Comparison of ENCODE assay signal across 1 cellular context in the genomic region with DNA sequence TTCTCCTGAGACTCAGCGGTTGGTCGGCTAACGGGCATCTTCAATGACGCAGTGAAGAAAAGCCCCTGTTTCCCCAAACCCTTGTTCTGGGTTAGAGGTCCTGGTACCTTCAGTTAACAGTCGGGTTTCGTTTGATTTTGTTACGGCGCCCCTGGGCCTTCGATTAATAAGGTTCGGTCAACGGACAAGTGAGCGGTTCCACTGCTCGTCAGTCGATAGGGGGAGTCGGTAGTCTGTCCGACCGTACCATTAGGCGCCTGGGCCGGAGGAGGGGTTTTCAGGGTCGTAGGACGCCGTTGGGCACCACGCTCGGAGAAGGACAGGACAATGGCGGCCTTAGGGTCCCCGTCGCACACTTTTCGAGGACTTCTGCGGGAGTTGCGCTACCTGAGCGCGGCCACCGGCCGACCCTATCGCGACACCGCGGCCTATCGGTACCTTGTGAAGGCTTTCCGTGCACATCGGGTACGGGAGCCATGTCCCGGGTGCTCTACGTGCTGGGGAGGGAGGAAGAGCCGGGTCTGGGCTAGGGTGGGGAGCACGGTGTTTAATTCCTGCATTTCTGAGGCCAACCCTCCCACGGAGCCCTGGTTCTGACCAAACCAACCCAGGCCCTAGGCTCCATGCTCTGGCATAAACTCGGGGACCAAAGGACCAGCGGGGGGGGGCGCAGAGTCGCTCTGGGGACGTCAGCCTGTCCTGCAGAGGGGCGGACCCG.
TF ChIP-seq lines count a peak whose summit lies in the region.

A gene with protein sequence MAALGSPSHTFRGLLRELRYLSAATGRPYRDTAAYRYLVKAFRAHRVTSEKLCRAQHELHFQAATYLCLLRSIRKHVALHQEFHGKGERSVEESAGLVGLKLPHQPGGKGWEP (plus strand): TSS at position 280 of the 718 bp plus-strand sequence. CDS start 48 bp downstream, at position 328.

TF ChIP-seq in K562, 482 proteins besides CTCF, POLR2A, EP300 and RAD21 (continued from another document and continues in another):
- TF ChIP-seq, protein P1, sequence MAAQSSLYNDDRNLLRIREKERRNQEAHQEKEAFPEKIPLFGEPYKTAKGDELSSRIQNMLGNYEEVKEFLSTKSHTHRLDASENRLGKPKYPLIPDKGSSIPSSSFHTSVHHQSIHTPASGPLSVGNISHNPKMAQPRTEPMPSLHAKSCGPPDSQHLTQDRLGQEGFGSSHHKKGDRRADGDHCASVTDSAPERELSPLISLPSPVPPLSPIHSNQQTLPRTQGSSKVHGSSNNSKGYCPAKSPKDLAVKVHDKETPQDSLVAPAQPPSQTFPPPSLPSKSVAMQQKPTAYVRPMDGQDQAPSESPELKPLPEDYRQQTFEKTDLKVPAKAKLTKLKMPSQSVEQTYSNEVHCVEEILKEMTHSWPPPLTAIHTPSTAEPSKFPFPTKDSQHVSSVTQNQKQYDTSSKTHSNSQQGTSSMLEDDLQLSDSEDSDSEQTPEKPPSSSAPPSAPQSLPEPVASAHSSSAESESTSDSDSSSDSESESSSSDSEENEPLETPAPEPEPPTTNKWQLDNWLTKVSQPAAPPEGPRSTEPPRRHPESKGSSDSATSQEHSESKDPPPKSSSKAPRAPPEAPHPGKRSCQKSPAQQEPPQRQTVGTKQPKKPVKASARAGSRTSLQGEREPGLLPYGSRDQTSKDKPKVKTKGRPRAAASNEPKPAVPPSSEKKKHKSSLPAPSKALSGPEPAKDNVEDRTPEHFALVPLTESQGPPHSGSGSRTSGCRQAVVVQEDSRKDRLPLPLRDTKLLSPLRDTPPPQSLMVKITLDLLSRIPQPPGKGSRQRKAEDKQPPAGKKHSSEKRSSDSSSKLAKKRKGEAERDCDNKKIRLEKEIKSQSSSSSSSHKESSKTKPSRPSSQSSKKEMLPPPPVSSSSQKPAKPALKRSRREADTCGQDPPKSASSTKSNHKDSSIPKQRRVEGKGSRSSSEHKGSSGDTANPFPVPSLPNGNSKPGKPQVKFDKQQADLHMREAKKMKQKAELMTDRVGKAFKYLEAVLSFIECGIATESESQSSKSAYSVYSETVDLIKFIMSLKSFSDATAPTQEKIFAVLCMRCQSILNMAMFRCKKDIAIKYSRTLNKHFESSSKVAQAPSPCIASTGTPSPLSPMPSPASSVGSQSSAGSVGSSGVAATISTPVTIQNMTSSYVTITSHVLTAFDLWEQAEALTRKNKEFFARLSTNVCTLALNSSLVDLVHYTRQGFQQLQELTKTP (IDR thresholded peaks at IDR 0.05; ENCODE audit: low read depth in 1 of 2, partially characterized antibody in 2 of 2), result peak; percentile 4 to 18
- TF ChIP-seq ZFPM2 (CRISPR knock-in tag; IDR thresholded peaks at IDR 0.05) (peak; percentile 89; the same call in 1 of the 2 replicates), TCFL5 (CRISPR knock-in tag; conservative IDR thresholded peaks at IDR 0.05) (no peak), RNF2 (IDR thresholded peaks at IDR 0.05) (peak; percentile 69; the same call in 1 of the 2 replicates), CC2D1A (IDR thresholded peaks at IDR 0.05) (peak; percentile 69), SIN3B (IDR thresholded peaks at IDR 0.05; ENCODE audit: low read depth) (peak; percentile 79), HNRNPLL (IDR thresholded peaks at IDR 0.05; ENCODE audit: low read depth, low read length, poor library complexity, severe bottlenecking) (peak; percentile 93), THRAP3 (IDR thresholded peaks at IDR 0.05; ENCODE audit: borderline replicate concordance) (no peak), TAF7 (tag; IDR thresholded peaks at IDR 0.05) (peak; percentile 81), ZNF445 (CRISPR knock-in tag; IDR thresholded peaks at IDR 0.05; ENCODE audit: low read depth) (peak; percentile 7; the same call in 1 of the 2 replicates), CBFA2T3 (IDR thresholded peaks at IDR 0.05) (no peak), KLF6 (CRISPR knock-in tag; IDR thresholded peaks at IDR 0.05; ENCODE audit: borderline replicate concordance) (0 out of 2 replicates have a peak, but pooled peaks have one; percentile 5), POLR2AphosphoS2 (IDR thresholded peaks at IDR 0.05; ENCODE audit: low read length) (no peak; the same call in 1 of the 2 replicates), MIER1 (IDR thresholded peaks at IDR 0.05; ENCODE audit: low read depth) (no peak), ZNF3 (CRISPR knock-in tag; IDR thresholded peaks at IDR 0.05) (no peak), PPARD (CRISPR knock-in tag; IDR thresholded peaks at IDR 0.05) (no peak), CSDE1 (IDR thresholded peaks at IDR 0.05) (peak in 1 of 2 experiments; percentile 56; a peak in 1 of 4 replicates), ARNT (IDR thresholded peaks at IDR 0.05) (no peak; a peak in 1 of 4 replicates), E2F3 (CRISPR knock-in tag; IDR thresholded peaks at IDR 0.05) (peak; percentile 84), ZNF165 (CRISPR knock-in tag; IDR thresholded peaks at IDR 0.05; ENCODE audit: borderline replicate concordance) (peak; percentile 19; the same call in 1 of the 2 replicates), CBX1 (IDR thresholded peaks at IDR 0.05; ENCODE audit: low read depth) (peak; percentile 88; the same call in 1 of the 2 replicates), PHTF2 (CRISPR knock-in tag; IDR thresholded peaks at IDR 0.05) (no peak), ZSCAN29 (IDR thresholded peaks at IDR 0.05) (peak; percentile 69; the same call in 1 of the 2 replicates), NFRKB (IDR thresholded peaks at IDR 0.05; ENCODE audit: low read depth) (peak; percentile 98)
- TF ChIP-seq, protein P2, sequence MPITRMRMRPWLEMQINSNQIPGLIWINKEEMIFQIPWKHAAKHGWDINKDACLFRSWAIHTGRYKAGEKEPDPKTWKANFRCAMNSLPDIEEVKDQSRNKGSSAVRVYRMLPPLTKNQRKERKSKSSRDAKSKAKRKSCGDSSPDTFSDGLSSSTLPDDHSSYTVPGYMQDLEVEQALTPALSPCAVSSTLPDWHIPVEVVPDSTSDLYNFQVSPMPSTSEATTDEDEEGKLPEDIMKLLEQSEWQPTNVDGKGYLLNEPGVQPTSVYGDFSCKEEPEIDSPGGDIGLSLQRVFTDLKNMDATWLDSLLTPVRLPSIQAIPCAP (CRISPR knock-in tag; IDR thresholded peaks at IDR 0.05; ENCODE audit: borderline replicate concordance), result peak; percentile 74; the same call in 1 of the 2 replicates
- TF ChIP-seq, protein P3, sequence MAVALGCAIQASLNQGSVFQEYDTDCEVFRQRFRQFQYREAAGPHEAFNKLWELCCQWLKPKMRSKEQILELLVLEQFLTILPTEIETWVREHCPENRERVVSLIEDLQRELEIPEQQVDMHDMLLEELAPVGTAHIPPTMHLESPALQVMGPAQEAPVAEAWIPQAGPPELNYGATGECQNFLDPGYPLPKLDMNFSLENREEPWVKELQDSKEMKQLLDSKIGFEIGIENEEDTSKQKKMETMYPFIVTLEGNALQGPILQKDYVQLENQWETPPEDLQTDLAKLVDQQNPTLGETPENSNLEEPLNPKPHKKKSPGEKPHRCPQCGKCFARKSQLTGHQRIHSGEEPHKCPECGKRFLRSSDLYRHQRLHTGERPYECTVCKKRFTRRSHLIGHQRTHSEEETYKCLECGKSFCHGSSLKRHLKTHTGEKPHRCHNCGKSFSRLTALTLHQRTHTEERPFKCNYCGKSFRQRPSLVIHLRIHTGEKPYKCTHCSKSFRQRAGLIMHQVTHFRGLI (CRISPR knock-in tag; IDR thresholded peaks at IDR 0.05), result no peak
- TF ChIP-seq, protein P4, sequence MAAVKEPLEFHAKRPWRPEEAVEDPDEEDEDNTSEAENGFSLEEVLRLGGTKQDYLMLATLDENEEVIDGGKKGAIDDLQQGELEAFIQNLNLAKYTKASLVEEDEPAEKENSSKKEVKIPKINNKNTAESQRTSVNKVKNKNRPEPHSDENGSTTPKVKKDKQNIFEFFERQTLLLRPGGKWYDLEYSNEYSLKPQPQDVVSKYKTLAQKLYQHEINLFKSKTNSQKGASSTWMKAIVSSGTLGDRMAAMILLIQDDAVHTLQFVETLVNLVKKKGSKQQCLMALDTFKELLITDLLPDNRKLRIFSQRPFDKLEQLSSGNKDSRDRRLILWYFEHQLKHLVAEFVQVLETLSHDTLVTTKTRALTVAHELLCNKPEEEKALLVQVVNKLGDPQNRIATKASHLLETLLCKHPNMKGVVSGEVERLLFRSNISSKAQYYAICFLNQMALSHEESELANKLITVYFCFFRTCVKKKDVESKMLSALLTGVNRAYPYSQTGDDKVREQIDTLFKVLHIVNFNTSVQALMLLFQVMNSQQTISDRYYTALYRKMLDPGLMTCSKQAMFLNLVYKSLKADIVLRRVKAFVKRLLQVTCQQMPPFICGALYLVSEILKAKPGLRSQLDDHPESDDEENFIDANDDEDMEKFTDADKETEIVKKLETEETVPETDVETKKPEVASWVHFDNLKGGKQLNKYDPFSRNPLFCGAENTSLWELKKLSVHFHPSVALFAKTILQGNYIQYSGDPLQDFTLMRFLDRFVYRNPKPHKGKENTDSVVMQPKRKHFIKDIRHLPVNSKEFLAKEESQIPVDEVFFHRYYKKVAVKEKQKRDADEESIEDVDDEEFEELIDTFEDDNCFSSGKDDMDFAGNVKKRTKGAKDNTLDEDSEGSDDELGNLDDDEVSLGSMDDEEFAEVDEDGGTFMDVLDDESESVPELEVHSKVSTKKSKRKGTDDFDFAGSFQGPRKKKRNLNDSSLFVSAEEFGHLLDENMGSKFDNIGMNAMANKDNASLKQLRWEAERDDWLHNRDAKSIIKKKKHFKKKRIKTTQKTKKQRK (IDR thresholded peaks at IDR 0.05; ENCODE audit: borderline replicate concordance, low read depth, low read length), result no peak
- TF ChIP-seq, protein P5, sequence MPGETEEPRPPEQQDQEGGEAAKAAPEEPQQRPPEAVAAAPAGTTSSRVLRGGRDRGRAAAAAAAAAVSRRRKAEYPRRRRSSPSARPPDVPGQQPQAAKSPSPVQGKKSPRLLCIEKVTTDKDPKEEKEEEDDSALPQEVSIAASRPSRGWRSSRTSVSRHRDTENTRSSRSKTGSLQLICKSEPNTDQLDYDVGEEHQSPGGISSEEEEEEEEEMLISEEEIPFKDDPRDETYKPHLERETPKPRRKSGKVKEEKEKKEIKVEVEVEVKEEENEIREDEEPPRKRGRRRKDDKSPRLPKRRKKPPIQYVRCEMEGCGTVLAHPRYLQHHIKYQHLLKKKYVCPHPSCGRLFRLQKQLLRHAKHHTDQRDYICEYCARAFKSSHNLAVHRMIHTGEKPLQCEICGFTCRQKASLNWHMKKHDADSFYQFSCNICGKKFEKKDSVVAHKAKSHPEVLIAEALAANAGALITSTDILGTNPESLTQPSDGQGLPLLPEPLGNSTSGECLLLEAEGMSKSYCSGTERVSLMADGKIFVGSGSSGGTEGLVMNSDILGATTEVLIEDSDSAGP (CRISPR knock-in tag; IDR thresholded peaks at IDR 0.05), result no peak
- TF ChIP-seq, protein P6, sequence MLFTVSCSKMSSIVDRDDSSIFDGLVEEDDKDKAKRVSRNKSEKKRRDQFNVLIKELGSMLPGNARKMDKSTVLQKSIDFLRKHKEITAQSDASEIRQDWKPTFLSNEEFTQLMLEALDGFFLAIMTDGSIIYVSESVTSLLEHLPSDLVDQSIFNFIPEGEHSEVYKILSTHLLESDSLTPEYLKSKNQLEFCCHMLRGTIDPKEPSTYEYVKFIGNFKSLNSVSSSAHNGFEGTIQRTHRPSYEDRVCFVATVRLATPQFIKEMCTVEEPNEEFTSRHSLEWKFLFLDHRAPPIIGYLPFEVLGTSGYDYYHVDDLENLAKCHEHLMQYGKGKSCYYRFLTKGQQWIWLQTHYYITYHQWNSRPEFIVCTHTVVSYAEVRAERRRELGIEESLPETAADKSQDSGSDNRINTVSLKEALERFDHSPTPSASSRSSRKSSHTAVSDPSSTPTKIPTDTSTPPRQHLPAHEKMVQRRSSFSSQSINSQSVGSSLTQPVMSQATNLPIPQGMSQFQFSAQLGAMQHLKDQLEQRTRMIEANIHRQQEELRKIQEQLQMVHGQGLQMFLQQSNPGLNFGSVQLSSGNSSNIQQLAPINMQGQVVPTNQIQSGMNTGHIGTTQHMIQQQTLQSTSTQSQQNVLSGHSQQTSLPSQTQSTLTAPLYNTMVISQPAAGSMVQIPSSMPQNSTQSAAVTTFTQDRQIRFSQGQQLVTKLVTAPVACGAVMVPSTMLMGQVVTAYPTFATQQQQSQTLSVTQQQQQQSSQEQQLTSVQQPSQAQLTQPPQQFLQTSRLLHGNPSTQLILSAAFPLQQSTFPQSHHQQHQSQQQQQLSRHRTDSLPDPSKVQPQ (CRISPR knock-in tag; IDR thresholded peaks at IDR 0.05; ENCODE audit: borderline replicate concordance), result no peak
- TF ChIP-seq, protein P7, sequence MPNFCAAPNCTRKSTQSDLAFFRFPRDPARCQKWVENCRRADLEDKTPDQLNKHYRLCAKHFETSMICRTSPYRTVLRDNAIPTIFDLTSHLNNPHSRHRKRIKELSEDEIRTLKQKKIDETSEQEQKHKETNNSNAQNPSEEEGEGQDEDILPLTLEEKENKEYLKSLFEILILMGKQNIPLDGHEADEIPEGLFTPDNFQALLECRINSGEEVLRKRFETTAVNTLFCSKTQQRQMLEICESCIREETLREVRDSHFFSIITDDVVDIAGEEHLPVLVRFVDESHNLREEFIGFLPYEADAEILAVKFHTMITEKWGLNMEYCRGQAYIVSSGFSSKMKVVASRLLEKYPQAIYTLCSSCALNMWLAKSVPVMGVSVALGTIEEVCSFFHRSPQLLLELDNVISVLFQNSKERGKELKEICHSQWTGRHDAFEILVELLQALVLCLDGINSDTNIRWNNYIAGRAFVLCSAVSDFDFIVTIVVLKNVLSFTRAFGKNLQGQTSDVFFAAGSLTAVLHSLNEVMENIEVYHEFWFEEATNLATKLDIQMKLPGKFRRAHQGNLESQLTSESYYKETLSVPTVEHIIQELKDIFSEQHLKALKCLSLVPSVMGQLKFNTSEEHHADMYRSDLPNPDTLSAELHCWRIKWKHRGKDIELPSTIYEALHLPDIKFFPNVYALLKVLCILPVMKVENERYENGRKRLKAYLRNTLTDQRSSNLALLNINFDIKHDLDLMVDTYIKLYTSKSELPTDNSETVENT (CRISPR knock-in tag; IDR thresholded peaks at IDR 0.05), result peak; percentile 77
- TF ChIP-seq, protein P8, sequence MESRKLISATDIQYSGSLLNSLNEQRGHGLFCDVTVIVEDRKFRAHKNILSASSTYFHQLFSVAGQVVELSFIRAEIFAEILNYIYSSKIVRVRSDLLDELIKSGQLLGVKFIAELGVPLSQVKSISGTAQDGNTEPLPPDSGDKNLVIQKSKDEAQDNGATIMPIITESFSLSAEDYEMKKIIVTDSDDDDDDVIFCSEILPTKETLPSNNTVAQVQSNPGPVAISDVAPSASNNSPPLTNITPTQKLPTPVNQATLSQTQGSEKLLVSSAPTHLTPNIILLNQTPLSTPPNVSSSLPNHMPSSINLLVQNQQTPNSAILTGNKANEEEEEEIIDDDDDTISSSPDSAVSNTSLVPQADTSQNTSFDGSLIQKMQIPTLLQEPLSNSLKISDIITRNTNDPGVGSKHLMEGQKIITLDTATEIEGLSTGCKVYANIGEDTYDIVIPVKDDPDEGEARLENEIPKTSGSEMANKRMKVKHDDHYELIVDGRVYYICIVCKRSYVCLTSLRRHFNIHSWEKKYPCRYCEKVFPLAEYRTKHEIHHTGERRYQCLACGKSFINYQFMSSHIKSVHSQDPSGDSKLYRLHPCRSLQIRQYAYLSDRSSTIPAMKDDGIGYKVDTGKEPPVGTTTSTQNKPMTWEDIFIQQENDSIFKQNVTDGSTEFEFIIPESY (CRISPR knock-in tag; IDR thresholded peaks at IDR 0.05), result peak; percentile 79
